19 cellular contexts compared by ENCODE assay signal in genomic region chr16:70575376-70575775, GRCh38. TPM values are rescaled to one million over a fixed set of nuclear protein-coding genes. Genes with fewer than 3 reads are reported as not detected.
DNase-seq lines count a peak whose midpoint lies in the region; ATAC-seq and TF ChIP-seq lines count a peak whose summit lies in the region.
"Had no signal": no experiment of that assay in that cellular context is flagged by ENCODE, and none has a peak within 500 bp of the region (broad histone marks: within the 10 kb centered on the region; RNA-seq: fewer than 3 reads in every experiment).

No MANE protein-coding gene starts in this region.

- POLR2A ChIA-PET in Panc1 (lab: Charles Lee) = no interaction called here

- intact Hi-C loops in Panc1 (cut with micrococcal nuclease; ENCODE audit: unreplicated experiment) (loop anchor here (10.0 kb wide), 1 partner anchor 79 kb away; no protein-coding TSS in a partner anchor), testis (cut with DNase I; ENCODE audit: low total_unique reads) (no loop called here), prostate gland (cut with DNase I) (no loop called here), lower lobe of right lung (cut with DNase I) (no loop called here)

- H4K20me1 ChIP-seq in hepatocyte (ENCODE audit: insufficient read depth, poor library complexity, severe bottlenecking) = no peaks in the 10 kb centered on the region

- H3K4me1 ChIP-seq in Panc1 (ENCODE audit: control insufficient read depth, insufficient read depth, low read length) = peaks cover 21% of the 10 kb centered on the region
- peaks cover 9% of the 10 kb centered on the region for H3K4me1 ChIP-seq in hepatocyte (ENCODE audit: insufficient read depth)
- H3K4me1 ChIP-seq in testis = peaks cover 23% of the 10 kb centered on the region
- H3K4me1 ChIP-seq in prostate gland (replicated peaks) = no peaks in the 10 kb centered on the region
- H3K4me1 ChIP-seq in lower lobe of right lung = peaks cover 58% of the 10 kb centered on the region

- H3K9me3 Mint-ChIP-seq in activated naive CD8-positive, alpha-beta T cell treated with anti-CD3 and anti-CD28 coated beads for 36 hours = no peaks in the 10 kb centered on the region
- H3K9me3 Mint-ChIP-seq in activated naive CD8-positive, alpha-beta T cell treated with anti-CD3 and anti-CD28 coated beads, Interleukin-2, amount 50 U/mL, for 24 hours = no peaks in the 10 kb centered on the region
- H3K9me3 Mint-ChIP-seq: nephron; T-helper 1 cell treated with Interleukin-12 subunit alpha and Interleukin-12 subunit beta and Interleukin-4 antibody, amounts not matched to agents 30 μg/mL and 1 μg/mL, for 36 hours had no signal

- H3K27ac ChIP-seq in Panc1 (ENCODE audit: low read length) (peak overlapping the region; percentile 39; the same call in 1 of the 2 replicates), hepatocyte (peak overlapping the region; percentile 65), testis (no peak overlapping the region), prostate gland (no peak overlapping the region), lower lobe of right lung (no peak overlapping the region)
- H3K27ac ChIP-seq: HL-60, left lung had no signal

- H3K36me3 Mint-ChIP-seq in activated naive CD8-positive, alpha-beta T cell treated with anti-CD3 and anti-CD28 coated beads for 36 hours = peaks cover 37% of the 10 kb centered on the region
- peaks cover 44% of the 10 kb centered on the region for H3K36me3 Mint-ChIP-seq in activated naive CD8-positive, alpha-beta T cell treated with anti-CD3 and anti-CD28 coated beads, Interleukin-2, amount 50 U/mL, for 24 hours (ENCODE audit: low read depth)

- H3K4me2 ChIP-seq in hepatocyte = no peak overlapping the region

- H3K27ac Mint-ChIP-seq in activated naive CD8-positive, alpha-beta T cell treated with anti-CD3 and anti-CD28 coated beads for 36 hours = peak overlapping the region; percentile 17
- no peak overlapping the region for H3K27ac Mint-ChIP-seq in activated naive CD8-positive, alpha-beta T cell treated with anti-CD3 and anti-CD28 coated beads, Interleukin-2, amount 50 U/mL, for 24 hours

- H3K9me3 ChIP-seq in Panc1 (ENCODE audit: control insufficient read depth, insufficient read depth, low read depth, low read length) (no peaks in the 10 kb centered on the region), hepatocyte (ENCODE audit: low read depth) (no peaks in the 10 kb centered on the region), testis (no peaks in the 10 kb centered on the region), prostate gland (no peaks in the 10 kb centered on the region), lower lobe of right lung (no peaks in the 10 kb centered on the region)
- H3K9me3 ChIP-seq: left lung had no signal

- TF ChIP-seq POLR2A in testis (IDR thresholded peaks at IDR 0.05) (no peak), prostate gland (IDR thresholded peaks at IDR 0.05) (no peak)

- H3K4me1 Mint-ChIP-seq in activated naive CD8-positive, alpha-beta T cell treated with anti-CD3 and anti-CD28 coated beads for 36 hours = peaks cover 30% of the 10 kb centered on the region
- peaks cover 34% of the 10 kb centered on the region for H3K4me1 Mint-ChIP-seq in activated naive CD8-positive, alpha-beta T cell treated with anti-CD3 and anti-CD28 coated beads, Interleukin-2, amount 50 U/mL, for 24 hours

- CTCF ChIA-PET in Panc1 (lab: Charles Lee) = no interaction called here

- H3K4me3 ChIP-seq in Panc1 (ENCODE audit: low read depth in 2 of 2, low read length in 2 of 2) (no peak overlapping the region), hepatocyte (no peak overlapping the region), testis (no peak overlapping the region), prostate gland (no peak overlapping the region), lower lobe of right lung (no peak overlapping the region)
- H3K4me3 ChIP-seq: left lung had no signal

- TSS peak; percentile 8 for BruUV-seq in Panc1 (replicated peaks; lab: Mats Ljungman, UMichigan)

- no peak overlapping the region for H3K4me3 Mint-ChIP-seq in activated naive CD8-positive, alpha-beta T cell treated with anti-CD3 and anti-CD28 coated beads for 36 hours
- H3K4me3 Mint-ChIP-seq in activated naive CD8-positive, alpha-beta T cell treated with anti-CD3 and anti-CD28 coated beads, Interleukin-2, amount 50 U/mL, for 24 hours = no peak overlapping the region
- H3K4me3 Mint-ChIP-seq: nephron; T-helper 1 cell treated with Interleukin-12 subunit alpha and Interleukin-12 subunit beta and Interleukin-4 antibody, amounts not matched to agents 30 μg/mL and 1 μg/mL, for 36 hours had no signal

- 98% methylated on average over 7 of the region's 7 CpGs for WGBS in hepatocyte (ENCODE audit: low lambda C conversion rate, missing lambda C conversion rate)
- 91 to 92% methylated on average over 7 of the region's 7 CpGs for WGBS in testis, 2 donors
- WGBS in prostate gland = 89% methylated on average over 7 of the region's 7 CpGs

- no peaks in the 10 kb centered on the region for H3K79me2 ChIP-seq in hepatocyte

- H3K27me3 ChIP-seq in Panc1 (ENCODE audit: control insufficient read depth, insufficient read depth, low read length) (no peaks in the 10 kb centered on the region), hepatocyte (no peaks in the 10 kb centered on the region), testis (no peaks in the 10 kb centered on the region), prostate gland (replicated peaks; ENCODE audit: insufficient read depth) (no peaks in the 10 kb centered on the region), lower lobe of right lung (ENCODE audit: low read depth) (no peaks in the 10 kb centered on the region)
- H3K27me3 ChIP-seq: left lung had no signal

- no peaks in the 10 kb centered on the region for H3K9me2 ChIP-seq in hepatocyte (replicated peaks; ENCODE audit: insufficient read depth)

- H2AFZ ChIP-seq in hepatocyte = no peak overlapping the region

- no peak for ATAC-seq in activated naive CD8-positive, alpha-beta T cell treated with anti-CD3 and anti-CD28 coated beads, Interleukin-2, amount 50 U/mL, for 24 hours
- no peak for ATAC-seq in Panc1
- no peak for ATAC-seq in lower lobe of right lung
- ATAC-seq: left lung had no signal

- no peak for DNase-seq in activated naive CD8-positive, alpha-beta T cell treated with anti-CD3 and anti-CD28 coated beads for 36 hours
- DNase-seq in activated naive CD8-positive, alpha-beta T cell treated with anti-CD3 and anti-CD28 coated beads, Interleukin-2, amount 50 U/mL, for 24 hours = no peak
- no peak for DNase-seq in Panc1 (ENCODE audit: low read depth, low spot score)
- no peak for DNase-seq in hepatocyte (ENCODE audit: low spot score)
- peak; percentile 8 for DNase-seq in testis
- DNase-seq in effector CD8-positive, alpha-beta T cell (lab: John Stamatoyannopoulos, UW) = no peak
- no peak for DNase-seq in prostate gland (ENCODE audit: low spot score)
- DNase-seq in lower lobe of right lung = no peak
- DNase-seq: activated CD4-positive, CD25-positive, alpha-beta regulatory T cell treated with anti-CD3 and anti-CD28 coated beads, Interleukin-2, amount 50 U/mL, for 72 hours; amniotic stem cell; cortex of kidney; DMS79; HCEC 1CT; left lung; NCI-H1930; NCI-H748 treated with DMSO at 0.1 percent for 48 hours had no signal

- no peaks in the 10 kb centered on the region for H3K27me3 Mint-ChIP-seq in activated naive CD8-positive, alpha-beta T cell treated with anti-CD3 and anti-CD28 coated beads for 36 hours
- no peaks in the 10 kb centered on the region for H3K27me3 Mint-ChIP-seq in activated naive CD8-positive, alpha-beta T cell treated with anti-CD3 and anti-CD28 coated beads, Interleukin-2, amount 50 U/mL, for 24 hours

- TF ChIP-seq CTCF in Panc1 (IDR thresholded peaks at IDR 0.05) (no peak), hepatocyte (IDR thresholded peaks at IDR 0.05; ENCODE audit: poor library complexity) (no peak), testis (IDR thresholded peaks at IDR 0.05) (no peak), prostate gland (IDR thresholded peaks at IDR 0.05) (no peak), lower lobe of right lung (IDR thresholded peaks at IDR 0.05) (no peak)

- in situ Hi-C loops in Panc1 (cut with HindIII; ENCODE audit: low pct_unique_long_range_greater_than_20kb, low sequenced_read_pairs) = no loop called here

- H3K36me3 ChIP-seq in Panc1 (ENCODE audit: control insufficient read depth, insufficient read depth, low read length) = peaks cover 19% of the 10 kb centered on the region; the same call in 1 of the 2 replicates
- H3K36me3 ChIP-seq in hepatocyte (replicated peaks; ENCODE audit: insufficient read depth, low read depth) = no peaks in the 10 kb centered on the region
- H3K36me3 ChIP-seq in testis (ENCODE audit: low read depth, missing control alignments) = no peaks in the 10 kb centered on the region
- H3K36me3 ChIP-seq in prostate gland = peaks cover 16 to 23% of the 10 kb centered on the region in 2 donors
- peaks cover 35% of the 10 kb centered on the region for H3K36me3 ChIP-seq in lower lobe of right lung

RNA-seq across cellular contexts. Expression of gene SF3B3, which starts 51.8 kb away (rescaled TPM):
- 100 to 1,000 TPM; 545 to 550 TPM for total RNA-seq in activated naive CD8-positive, alpha-beta T cell treated with anti-CD3 and anti-CD28 coated beads for 36 hours
- total RNA-seq in Panc1 (2021; ENCODE audit: unreplicated experiment) = 253 TPM
- 155 TPM for polyA plus RNA-seq in Panc1 (2012; ENCODE audit: insufficient read length)
- 112 and 147 TPM in 2 replicates for total RNA-seq in hepatocyte
- 165 and 171 TPM in 2 replicates for polyA plus RNA-seq in hepatocyte
- 100 to 1,000 TPM; 143 to 181 TPM for total RNA-seq in testis
- polyA plus RNA-seq in testis (ENCODE audit: insufficient read depth, low read depth, low replicate concordance) = 134 TPM
- 100 to 1,000 TPM in 1 of 2 donors, 10 to 100 TPM in 1; 98.4 to 138 TPM for total RNA-seq in prostate gland
- 176 TPM for total RNA-seq in lower lobe of right lung

RNA-seq across cellular contexts. Expression of gene COG4, which starts 52.0 kb away (rescaled TPM):
- total RNA-seq in activated naive CD8-positive, alpha-beta T cell treated with anti-CD3 and anti-CD28 coated beads for 36 hours = 10 to 100 TPM; 45.5 TPM
- total RNA-seq in Panc1 (2021; ENCODE audit: unreplicated experiment) = 45.4 TPM
- 36.2 TPM for polyA plus RNA-seq in Panc1 (2012; ENCODE audit: insufficient read length)
- 45.9 and 52.9 TPM in 2 replicates for total RNA-seq in hepatocyte
- 35.3 and 48.9 TPM in 2 replicates for polyA plus RNA-seq in hepatocyte
- total RNA-seq in testis = 10 to 100 TPM; 85.2 to 85.9 TPM
- polyA plus RNA-seq in testis (ENCODE audit: insufficient read depth, low read depth, low replicate concordance) = 65.9 TPM
- 10 to 100 TPM; 34.6 to 62.0 TPM for total RNA-seq in prostate gland
- total RNA-seq in lower lobe of right lung = 62.0 TPM

Comparison
In these comparisons a context has a peak if more than half of its experiments do, and no peak if none do; other contexts are left out.
1. H3K27ac ChIP-seq: peak in Panc1 (single experiment) and hepatocyte (single experiment); none in testis (0 of 2), prostate gland (0 of 2) and lower lobe of right lung (single experiment).